ENCODE assay signal across 10 cellular contexts in genomic region chr10:104120061-104120460, GRCh38. TPM values are rescaled to one million over a fixed set of nuclear protein-coding genes. Genes with fewer than 3 reads are reported as not detected.
DNase-seq lines count a peak whose midpoint lies in the region; ATAC-seq, FAIRE-seq and TF ChIP-seq lines count a peak whose summit lies in the region.
"Had no signal": no experiment of that assay in that cellular context is flagged by ENCODE, and none has a peak within 500 bp of the region (broad histone marks: within the 10 kb centered on the region; RNA-seq: fewer than 3 reads in every experiment).

No MANE protein-coding gene starts in this region.

- BruUV-seq in IMR-90 (replicated peaks; lab: Mats Ljungman, UMichigan): no TSS peak

- H3K79me2 ChIP-seq in ACC112 (ENCODE audit: control insufficient read depth, insufficient read depth, low read length, unreplicated experiment): peaks cover 5% of the 10 kb centered on the region

- H3K27me3 ChIP-seq in ACC112 (ENCODE audit: insufficient read depth, low read length): no peaks in the 10 kb centered on the region
- H3K27me3 ChIP-seq in IMR-90 (ENCODE audit: control insufficient read depth, insufficient read depth, low read length): no peaks in the 10 kb centered on the region
- H3K27me3 ChIP-seq in naive thymus-derived CD4-positive, alpha-beta T cell (ENCODE audit: control insufficient read depth in 2 of 2, insufficient read depth in 2 of 2, low read length in 2 of 2): no peaks in the 10 kb centered on the region
- H3K27me3 ChIP-seq in pancreas: no peaks in the 10 kb centered on the region

- peak overlapping the region in 7 of 10 donors; percentile 91 to 97 (median 95) for H3K4me3 Mint-ChIP-seq in naive thymus-derived CD4-positive, alpha-beta T cell

- in situ Hi-C loops in IMR-90 (cut with MboI; ENCODE audit: low sequenced_read_pairs): loop anchor here (5.0 kb wide), 1 partner anchor 233 kb away; no protein-coding TSS in a partner anchor

- no peak overlapping the region for H3K4me3 ChIP-seq in ACC112 (ENCODE audit: low read depth, low read length)
- H3K4me3 ChIP-seq in IMR-90 (ENCODE audit: insufficient read depth, low read depth, low read length): no peak overlapping the region
- no peak overlapping the region for H3K4me3 ChIP-seq in choroid plexus epithelial cell (ENCODE audit: low read depth, low read length)
- no peak overlapping the region for H3K4me3 ChIP-seq in naive thymus-derived CD4-positive, alpha-beta T cell (ENCODE audit: low read length)
- H3K4me3 ChIP-seq in pancreas: no peak overlapping the region

- H3K27ac Mint-ChIP-seq in naive thymus-derived CD4-positive, alpha-beta T cell: peak overlapping the region; percentile 95 to 100 (median 99)

- 0 out of 2 replicates have a peak overlapping the region, but pooled peaks have one; percentile 51 for H3K14ac ChIP-seq in IMR-90 (replicated peaks; ENCODE audit: low read depth, low read length)

- POLR2A ChIA-PET in IMR-90 (lab: Charles Lee; ENCODE audit: unreplicated experiment): no interaction called here
- POLR2A ChIA-PET in naive thymus-derived CD4-positive, alpha-beta T cell (lab: Charles Lee): interaction anchor here (0.8 to 3.2 kb wide), 9 partner anchors 11 to 536 kb away, joined by 3 to 23 read pairs (median 4); partner anchors contain the start of gene SLK

- peak overlapping the region; percentile 87; the same call in 2 of the 3 replicates for H2BK15ac ChIP-seq in IMR-90 (ENCODE audit: low read depth, low read length)

- H3K4ac ChIP-seq in IMR-90 (ENCODE audit: low read depth, low read length): peak overlapping the region; percentile 31; the same call in 1 of the 2 replicates

- H3K56ac ChIP-seq in IMR-90 (ENCODE audit: extremely low read depth, insufficient read depth, low read length): no peak overlapping the region

- DNase-seq in IMR-90 (no peak), choroid plexus epithelial cell (ENCODE audit: low read depth) (peak; percentile 31), pancreas (no peak), D721Med (ENCODE audit: insufficient read length, low spot score) (no peak)
- no peak for DNase-seq in naive thymus-derived CD4-positive, alpha-beta T cell
- DNase-seq: islet precursor cell had no signal

- H2BK5ac ChIP-seq in IMR-90 (ENCODE audit: low read depth, low read length, poor library complexity, severe bottlenecking): peak overlapping the region; percentile 89

- H2AK5ac ChIP-seq in IMR-90 (ENCODE audit: low read depth, low read length): 0 out of 2 replicates have a peak overlapping the region, but pooled peaks have one; percentile 38

- H4K5ac ChIP-seq in IMR-90 (ENCODE audit: low read depth, low read length): peak overlapping the region; percentile 40; the same call in 1 of the 2 replicates

- CTCF ChIA-PET in IMR-90 (lab: Yijun Ruan, JAX): interaction anchor here (0.6 to 0.7 kb wide), 2 partner anchors 12 to 230 kb away, joined by 3 to 4 read pairs; no protein-coding TSS in a partner anchor
- CTCF ChIA-PET in naive thymus-derived CD4-positive, alpha-beta T cell (lab: Charles Lee): interaction anchor here (0.8 to 2.7 kb wide), 3 partner anchors 19 to 232 kb away, joined by 3 to 15 read pairs (median 3); no protein-coding TSS in a partner anchor

- intact Hi-C loops in IMR-90 (cut with micrococcal nuclease): loop anchor here (2.0 to 5.0 kb wide), 3 partner anchors 87 to 232 kb away; partner anchors contain the start of genes CFAP58 and SLK
- intact Hi-C loops in naive thymus-derived CD4-positive, alpha-beta T cell (cut with micrococcal nuclease): loop anchor here (2.0 to 10.0 kb wide), 9 partner anchors 38 to 1725 kb away; partner anchors contain the start of genes CFAP58 (in 1 of the 2), ITPRIP (in 1 of the 2), NFKB2 (in 1 of the 2) and TAF5 (in 1 of the 2)
- intact Hi-C loops in pancreas (cut with DNase I): no loop called here

- peak overlapping the region; percentile 2; the same call in 1 of the 2 replicates for H3K18ac ChIP-seq in IMR-90 (ENCODE audit: low read depth, low read length)

- peaks cover 0 to 7% of the 10 kb centered on the region in 2 experiments; a peak in 2 of 4 replicates for H3K79me1 ChIP-seq in IMR-90 (ENCODE audit: low read depth in 1 of 2, low read length in 2 of 2)

- TF ChIP-seq POLR2A in IMR-90 (IDR thresholded peaks at IDR 0.05; ENCODE audit: low read depth, low read length): no peak

- H3K36me3 ChIP-seq in ACC112 (ENCODE audit: insufficient read depth, low read length) (no peaks in the 10 kb centered on the region), IMR-90 (ENCODE audit: control insufficient read depth, insufficient read depth, low read length) (no peaks in the 10 kb centered on the region), pancreas (no peaks in the 10 kb centered on the region)
- peaks cover 0 to 4% (median 0%) of the 10 kb centered on the region in 3 experiments for H3K36me3 ChIP-seq in naive thymus-derived CD4-positive, alpha-beta T cell (ENCODE audit: control insufficient read depth in 2 of 3, insufficient read depth in 3 of 3, low read length in 3 of 3)

- peak overlapping the region; percentile 74 for H2BK120ac ChIP-seq in IMR-90 (ENCODE audit: low read depth, low read length)

- peak overlapping the region; percentile 14; the same call in 1 of the 2 replicates for H4K91ac ChIP-seq in IMR-90 (ENCODE audit: insufficient read depth, low read depth, low read length)

- peak overlapping the region; percentile 79 to 80; a peak in 3 of 4 replicates for H4K8ac ChIP-seq in IMR-90 (ENCODE audit: low read depth in 2 of 2, low read length in 2 of 2)

- peaks cover 0 to 2% (median 0%) of the 10 kb centered on the region in 5 donors for H3K36me3 Mint-ChIP-seq in naive thymus-derived CD4-positive, alpha-beta T cell

- no peaks in the 10 kb centered on the region for H3K9me3 Mint-ChIP-seq in naive thymus-derived CD4-positive, alpha-beta T cell

- H3K4me1 ChIP-seq in ACC112 (ENCODE audit: control insufficient read depth, insufficient read depth, low read length, unreplicated experiment): peaks cover 30% of the 10 kb centered on the region
- H3K4me1 ChIP-seq in IMR-90 (ENCODE audit: control insufficient read depth, insufficient read depth, low read length): no peaks in the 10 kb centered on the region; the same call in 1 of the 2 replicates
- H3K4me1 ChIP-seq in naive thymus-derived CD4-positive, alpha-beta T cell (ENCODE audit: control insufficient read depth in 2 of 2, insufficient read depth in 2 of 2, low read length in 2 of 2): peaks cover 13 to 18% of the 10 kb centered on the region in 2 donors
- peaks cover 0 to 8% (median 6%) of the 10 kb centered on the region in 3 donors for H3K4me1 ChIP-seq in pancreas

- H3K9ac ChIP-seq in IMR-90 (ENCODE audit: low read depth, low read length): no peak overlapping the region

- H3K4me1 Mint-ChIP-seq in naive thymus-derived CD4-positive, alpha-beta T cell: peaks cover 9 to 34% (median 28%) of the 10 kb centered on the region in 7 donors

- no peaks in the 10 kb centered on the region for H4K20me1 ChIP-seq in IMR-90 (ENCODE audit: insufficient read depth, low read length)

- no peak for TF ChIP-seq RAD21 in IMR-90 (IDR thresholded peaks at IDR 0.05; ENCODE audit: low read length)

- H3K23ac ChIP-seq in IMR-90 (ENCODE audit: low read depth, low read length): peak overlapping the region; percentile 19; the same call in 1 of the 2 replicates

- H2AFZ ChIP-seq in ACC112 (ENCODE audit: low read length, unreplicated experiment): peak overlapping the region; percentile 66
- peak overlapping the region; percentile 74 for H2AFZ ChIP-seq in IMR-90 (replicated peaks; ENCODE audit: low read length, poor library complexity)

- dilution Hi-C loops in IMR-90 (cut with HindIII; ENCODE audit: low sequenced_read_pairs, unreplicated experiment): no loop called here

- no peak for TF ChIP-seq CTCF in IMR-90 (conservative IDR thresholded peaks at IDR 0.05; ENCODE audit: low read depth, low read length)
- TF ChIP-seq CTCF in choroid plexus epithelial cell (conservative IDR thresholded peaks at IDR 0.05; ENCODE audit: low read depth, low read length): no peak
- TF ChIP-seq CTCF in pancreas (IDR thresholded peaks at IDR 0.05): no peak
- TF ChIP-seq CTCF in D721Med (IDR thresholded peaks at IDR 0.05; ENCODE audit: insufficient read depth, missing control alignments): no peak

- H2BK20ac ChIP-seq in IMR-90 (ENCODE audit: low read depth, low read length): peak overlapping the region; percentile 66

- WGBS in IMR-90 (ENCODE audit: extremely low coverage in 2 of 2, insufficient read length in 1 of 2), 2 experiments: 87% methylated on average over 3 of the region's 3 CpGs; no CpG with 5 or more reads in 1 of the 2 experiments
- 84 to 93% methylated on average over 3 of the region's 3 CpGs for WGBS in pancreas, 2 donors

- no peak overlapping the region for H2AK9ac ChIP-seq in IMR-90 (replicated peaks; ENCODE audit: low read depth, low read length, poor library complexity)

- no peak for ATAC-seq in IMR-90 (ENCODE audit: low read depth)
- no peak for ATAC-seq in naive thymus-derived CD4-positive, alpha-beta T cell
- no peak for ATAC-seq in pancreas
- no peak for ATAC-seq in HG03378 (IDR thresholded peaks at IDR 0.05; ENCODE audit: unreplicated experiment)
- no peak for ATAC-seq in GM18909 (IDR thresholded peaks at IDR 0.05; ENCODE audit: poor library complexity, unreplicated experiment)

- H3K9me3 ChIP-seq in IMR-90 (ENCODE audit: control insufficient read depth, insufficient read depth, low read length) (no peaks in the 10 kb centered on the region), pancreas (no peaks in the 10 kb centered on the region)
- no peaks in the 10 kb centered on the region for H3K9me3 ChIP-seq in naive thymus-derived CD4-positive, alpha-beta T cell (ENCODE audit: control insufficient read depth in 2 of 3, low read length in 3 of 3)

- H3K9me1 ChIP-seq in IMR-90 (ENCODE audit: insufficient read depth, low read length): no peaks in the 10 kb centered on the region; the same call in 1 of the 2 replicates

- no peak overlapping the region for H3K4me2 ChIP-seq in IMR-90 (ENCODE audit: low read depth, low read length)

- H3K27ac ChIP-seq in ACC112 (ENCODE audit: low read depth, low read length) (peak overlapping the region; percentile 100), IMR-90 (ENCODE audit: insufficient read depth, low read length) (no peak overlapping the region), pancreas (peak overlapping the region in 2 of 4 donors; percentile 95 to 99)
- H3K27ac ChIP-seq in naive thymus-derived CD4-positive, alpha-beta T cell (ENCODE audit: low read depth, low read length): peak overlapping the region; percentile 99

- peaks cover 0 to 12% (median 0%) of the 10 kb centered on the region in 5 donors for H3K27me3 Mint-ChIP-seq in naive thymus-derived CD4-positive, alpha-beta T cell

- FAIRE-seq in pancreas (lab: Jason Lieb, UNC) (no peak), D721Med (lab: Jason Lieb, UNC) (no peak)

RNA-seq across cellular contexts. Expression of gene SFR1, which starts 1.9 kb away (rescaled TPM):
- total RNA-seq in IMR-90 (2012; rRNA removed) (1.6 and 5.6 TPM in 2 replicates), pancreas (1 to 10 TPM; 2.5 to 3.3 (median 3.0) TPM)
- polyA plus RNA-seq in IMR-90 (2012; rRNA removed) (2.0 and 2.3 TPM in 2 replicates), pancreas (1 to 10 TPM; 2.9 to 3.7 TPM)
- polyA plus RNA-seq in IMR-90 (2012; cell fraction: cytosol; rRNA removed): 0.42 and 1.0 TPM in 2 replicates
- polyA plus RNA-seq in IMR-90 (2012; cell fraction: nucleus; rRNA removed; ENCODE audit: low replicate concordance): 0.08 and 1.3 TPM in 2 replicates
- 10 to 100 TPM; 12.0 to 15.3 (median 14.2) TPM for total RNA-seq in naive thymus-derived CD4-positive, alpha-beta T cell
- polyA plus RNA-seq in naive thymus-derived CD4-positive, alpha-beta T cell: 10 to 100 TPM; 10.1 to 19.8 TPM

RNA-seq across cellular contexts. Expression of gene COL17A1, which starts 34.4 kb away (rescaled TPM):
- total RNA-seq in IMR-90 (2012; rRNA removed) (0.18 and 0.83 TPM in 2 replicates), pancreas (1 to 10 TPM in 1 of 6 donors, under 1 TPM in 1, not detected in 4; 0.18 to 1.5 TPM)
- polyA plus RNA-seq in IMR-90 (2012; rRNA removed) (0.14 and 0.32 TPM in 2 replicates), pancreas (under 1 TPM; 0.42 to 0.99 TPM)
- 0.11 TPM in 2 replicates for polyA plus RNA-seq in IMR-90 (2012; cell fraction: cytosol; rRNA removed)
- polyA plus RNA-seq in IMR-90 (2012; cell fraction: nucleus; rRNA removed; ENCODE audit: low replicate concordance): 0.60 and 0.83 TPM in 2 replicates
- not detected for total RNA-seq in naive thymus-derived CD4-positive, alpha-beta T cell
- polyA plus RNA-seq in naive thymus-derived CD4-positive, alpha-beta T cell: not detected
- total RNA-seq: NCI-H460 had no signal

Comparison
In these comparisons a context has a peak if more than half of its experiments do, and no peak if none do; other contexts are left out.
1. intact Hi-C loops: an anchor here in IMR-90 (2.0 to 5.0 kb wide) and naive thymus-derived CD4-positive, alpha-beta T cell (2.0 to 10.0 kb wide); none called in pancreas.